8 cellular contexts compared by ENCODE assay signal in the genomic region with DNA sequence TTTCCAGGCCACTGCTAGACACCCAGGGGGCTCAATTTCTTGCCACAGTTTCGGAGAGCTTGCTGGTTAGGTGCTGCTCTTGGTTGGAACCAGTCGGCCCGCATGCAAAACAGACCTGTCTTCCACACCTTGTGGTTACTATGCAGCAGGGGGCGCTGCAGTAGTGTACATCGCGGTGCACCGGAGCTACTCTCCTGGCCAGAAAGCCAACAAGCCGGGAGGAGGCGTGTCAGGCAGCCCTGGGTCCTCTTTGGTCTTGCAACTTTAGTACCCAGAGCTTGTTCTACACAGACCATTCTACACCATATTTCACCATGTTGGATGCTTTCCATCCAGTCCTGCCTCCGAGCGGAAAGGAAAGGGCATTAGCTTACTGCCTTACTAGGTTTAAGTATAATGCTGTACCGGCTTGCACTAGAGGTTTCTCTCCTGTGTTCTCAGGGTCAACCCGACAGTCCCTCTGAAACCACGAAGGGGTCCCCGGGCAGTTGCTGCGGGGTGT. TPM values are rescaled to one million over a fixed set of nuclear protein-coding genes. Genes with fewer than 3 reads are reported as not detected.
A peak's percentile ranks its signal among the peaks of the same experiment; 100 is the strongest.
DNase-seq lines count a peak whose midpoint lies in the region; ATAC-seq and TF ChIP-seq lines count a peak whose summit lies in the region.

No MANE protein-coding gene starts in this region.

- H3K4me1 Mint-ChIP-seq in IgD-negative memory B cell: peaks cover 0 to 9% (median 8%) of the 10 kb centered on the region in 3 donors

- H3K4me3 Mint-ChIP-seq in IgD-negative memory B cell: peak overlapping the region; percentile 92 to 99 (median 96)

- peak; percentile 85 for DNase-seq in DMS153 treated with DMSO at 0.1 percent for 48 hours (lab: John Stamatoyannopoulos, UW; ENCODE audit: unreplicated experiment)
- DNase-seq in OCI-LY7 (ENCODE audit: low spot score): peak; percentile 96
- peak; percentile 83 for DNase-seq in activated T-cell treated with anti-CD3 and anti-CD28 coated beads for 48 hours (ENCODE audit: low read depth)
- peak; percentile 59 for DNase-seq in epithelial cell of proximal tubule (ENCODE audit: low read depth)
- peak; percentile 96 for DNase-seq in mucosa of gallbladder (ENCODE audit: low spot score)
- peak; percentile 86 for DNase-seq in stimulated activated CD8-positive, alpha-beta memory T cell treated with anti-CD3 and anti-CD28 coated beads, Interleukin-4, amount 100 ng/mL, for 24 hours (ENCODE audit: low read depth)

- CTCF ChIA-PET in OCI-LY7 (lab: Charles Lee; ENCODE audit: unreplicated experiment): interaction anchor here (0.6 to 1.0 kb wide), 4 partner anchors 10 to 479 kb away, joined by 3 to 5 read pairs (median 3); no protein-coding TSS in a partner anchor

- POLR2A ChIA-PET in OCI-LY7 (lab: Charles Lee): interaction anchor here (0.7 to 1.5 kb wide), 7 partner anchors 8 to 701 kb away, joined by 3 to 7 read pairs (median 4); a partner anchor contains a TSS

- H3K4me2 ChIP-seq in OCI-LY7 (ENCODE audit: low read length): peak overlapping the region; percentile 92

- H3K9me3 ChIP-seq in OCI-LY7 (ENCODE audit: low read length): no peaks in the 10 kb centered on the region

- H3K4me1 ChIP-seq in OCI-LY7 (ENCODE audit: insufficient read depth, low read length, poor library complexity, severe bottlenecking): peaks cover 55% of the 10 kb centered on the region

- H3K36me3 ChIP-seq in OCI-LY7 (ENCODE audit: insufficient read depth, low read length): no peaks in the 10 kb centered on the region

- peak; percentile 55 for ATAC-seq in GM21619 (IDR thresholded peaks at IDR 0.05; ENCODE audit: unreplicated experiment)

- no TSS peak for BruUV-seq in OCI-LY7 (replicated peaks; lab: Mats Ljungman, UMichigan)

- peak overlapping the region; percentile 45 for H3K27ac ChIP-seq in OCI-LY7 (ENCODE audit: low read depth, low read length, poor library complexity, severe bottlenecking)

- H3K4me3 ChIP-seq in OCI-LY7 (ENCODE audit: low read depth, low read length, poor library complexity, severe bottlenecking): peak overlapping the region; percentile 79
- peak overlapping the region; percentile 84 for H3K4me3 ChIP-seq in epithelial cell of proximal tubule (ENCODE audit: low read depth, low read length)

- TF ChIP-seq CTCF in OCI-LY7 (conservative IDR thresholded peaks at IDR 0.05; ENCODE audit: low read length) (peak; percentile 91), epithelial cell of proximal tubule (conservative IDR thresholded peaks at IDR 0.05; ENCODE audit: low read depth, low read length) (peak; percentile 95)

- H2AFZ ChIP-seq in OCI-LY7 (ENCODE audit: low read length): peak overlapping the region; percentile 93

- no peaks in the 10 kb centered on the region for H3K36me3 Mint-ChIP-seq in IgD-negative memory B cell

- intact Hi-C loops in OCI-LY7 (cut with micrococcal nuclease; ENCODE audit: unreplicated experiment): loop anchor here (1.0 to 10.0 kb wide), 4 partner anchors 322 to 1137 kb away; a partner anchor contains a TSS

- H3K79me2 ChIP-seq in OCI-LY7 (ENCODE audit: insufficient read depth, low read depth, low read length): no peaks in the 10 kb centered on the region; the same call in 1 of the 2 replicates

- H3K9me3 Mint-ChIP-seq in IgD-negative memory B cell: no peaks in the 10 kb centered on the region

- H3K27me3 Mint-ChIP-seq in IgD-negative memory B cell: peaks cover 1% of the 10 kb centered on the region

- H3K27ac Mint-ChIP-seq in IgD-negative memory B cell: peak overlapping the region; percentile 83 to 94 (median 93)

- H4K20me1 ChIP-seq in OCI-LY7 (ENCODE audit: insufficient read depth, low read length): no peaks in the 10 kb centered on the region

- H3K9me2 ChIP-seq in OCI-LY7 (ENCODE audit: insufficient read depth, low read length): no peaks in the 10 kb centered on the region

RNA-seq across cellular contexts. Expression of a gene that starts 0.9 kb away (rescaled TPM):
- polyA plus RNA-seq in IgD-negative memory B cell: not detected
- total RNA-seq in OCI-LY7 (2014; rRNA removed; shearing (Covaris generic)): 8.1 and 8.4 TPM in 2 replicates
- total RNA-seq in OCI-LY7 (2022): 5.6 and 6.2 TPM in 2 replicates
- 2.1 and 3.6 TPM in 2 replicates for total RNA-seq in epithelial cell of proximal tubule
- 41.3 TPM for total RNA-seq in mucosa of gallbladder

Comparison
In these comparisons a context has a peak if more than half of its experiments do, and no peak if none do; other contexts are left out.
1. Peak in every context shown above with its lines: DNase-seq, ATAC-seq, H3K4me3 ChIP-seq and H3K27ac ChIP-seq.